Comparison of ENCODE assay signal across 1 cellular context in genomic region chr3:133661454-133662255, GRCh38.
A peak's percentile ranks its signal among the peaks of the same experiment; 100 is the strongest.
TF ChIP-seq lines count a peak whose summit lies in the region.

Gene TOPBP1, minus strand, starts transcription at chr3:133661941. Its CDS starts 814 bp downstream, at chr3:133661127.

TF ChIP-seq in HepG2, 621 proteins besides CTCF, POLR2A, EP300 and RAD21 (continued from another document and continues in another):
- TF ChIP-seq ARID5B (CRISPR knock-in tag; IDR thresholded peaks at IDR 0.05) (peak; percentile 33), RFXANK (CRISPR knock-in tag; IDR thresholded peaks at IDR 0.05) (0 out of 2 replicates have a peak, but pooled peaks have one; percentile 49), ZBTB25 (CRISPR knock-in tag; IDR thresholded peaks at IDR 0.05) (peak; percentile 65; the same call in 1 of the 2 replicates), ZNF761 (CRISPR knock-in tag; conservative IDR thresholded peaks at IDR 0.05) (0 out of 2 replicates have a peak, but pooled peaks have one; percentile 53), ZNF598 (CRISPR knock-in tag; IDR thresholded peaks at IDR 0.05; ENCODE audit: borderline replicate concordance) (peak; percentile 77; the same call in 1 of the 2 replicates), CREB1 (IDR thresholded peaks at IDR 0.05) (peak; percentile 77), CREB1 (CRISPR knock-in tag; IDR thresholded peaks at IDR 0.05) (peak; percentile 95), NFKB2 (CRISPR knock-in tag; IDR thresholded peaks at IDR 0.05; ENCODE audit: borderline replicate concordance) (peak; percentile 58; the same call in 1 of the 2 replicates), ZGPAT (CRISPR knock-in tag; IDR thresholded peaks at IDR 0.05) (peak; percentile 77), HOXA5 (CRISPR knock-in tag; IDR thresholded peaks at IDR 0.05) (no peak; the same call in 1 of the 2 replicates), SRF (IDR thresholded peaks at IDR 0.05; ENCODE audit: low read depth, low read length) (peak; percentile 83), ZFP36L2 (CRISPR knock-in tag; IDR thresholded peaks at IDR 0.05) (peak; percentile 5; the same call in 1 of the 2 replicates), ELF3 (CRISPR knock-in tag; IDR thresholded peaks at IDR 0.05) (peak; percentile 95), ARHGAP35 (CRISPR knock-in tag; IDR thresholded peaks at IDR 0.05; ENCODE audit: borderline replicate concordance) (peak; percentile 27; the same call in 1 of the 2 replicates), ETS1 (CRISPR knock-in tag; IDR thresholded peaks at IDR 0.05) (no peak), POGK (CRISPR knock-in tag; conservative IDR thresholded peaks at IDR 0.05) (peak; percentile 61; the same call in 1 of the 2 replicates), TERF1 (CRISPR knock-in tag; IDR thresholded peaks at IDR 0.05) (no peak), MXD4 (CRISPR knock-in tag; IDR thresholded peaks at IDR 0.05) (peak; percentile 82), ZBTB20 (CRISPR knock-in tag; IDR thresholded peaks at IDR 0.05; ENCODE audit: borderline replicate concordance, low read depth) (0 out of 2 replicates have a peak, but pooled peaks have one; percentile 23), ZNF792 (CRISPR knock-in tag; IDR thresholded peaks at IDR 0.05) (no peak), ZNF337 (CRISPR knock-in tag; IDR thresholded peaks at IDR 0.05; ENCODE audit: borderline replicate concordance, low read depth) (no peak), ZNF580 (CRISPR knock-in tag; IDR thresholded peaks at IDR 0.05; ENCODE audit: borderline replicate concordance, low read depth) (peak; percentile 58; the same call in 1 of the 2 replicates), ZNF274 (CRISPR knock-in tag; IDR thresholded peaks at IDR 0.05) (peak; percentile 79; the same call in 1 of the 2 replicates), ZNF468 (CRISPR knock-in tag; IDR thresholded peaks at IDR 0.05) (no peak), ZNF546 (CRISPR knock-in tag; conservative IDR thresholded peaks at IDR 0.05) (0 out of 2 replicates have a peak, but pooled peaks have one; percentile 54), RFX1 (IDR thresholded peaks at IDR 0.05) (no peak), HOXD1 (CRISPR knock-in tag; IDR thresholded peaks at IDR 0.05) (no peak), NFYC (CRISPR knock-in tag; IDR thresholded peaks at IDR 0.05) (0 out of 2 replicates have a peak, but pooled peaks have one; percentile 28), STAG1 (CRISPR knock-in tag; IDR thresholded peaks at IDR 0.05) (0 out of 2 replicates have a peak, but pooled peaks have one; percentile 2), SPEN (CRISPR knock-in tag; IDR thresholded peaks at IDR 0.05; ENCODE audit: low read depth) (peak; percentile 59), NFKBIZ (CRISPR knock-in tag; IDR thresholded peaks at IDR 0.05) (no peak), ATF5 (CRISPR knock-in tag; IDR thresholded peaks at IDR 0.05; ENCODE audit: low read depth) (no peak), HMGXB4 (CRISPR knock-in tag; IDR thresholded peaks at IDR 0.05; ENCODE audit: borderline replicate concordance in 1 of 2, low read depth in 1 of 2) (peak; percentile 33 to 44; a peak in 3 of 4 replicates), ZNF569 (CRISPR knock-in tag; IDR thresholded peaks at IDR 0.05; ENCODE audit: borderline replicate concordance) (0 out of 2 replicates have a peak, but pooled peaks have one; percentile 75), NFYB (CRISPR knock-in tag; IDR thresholded peaks at IDR 0.05) (peak; percentile 47; the same call in 1 of the 2 replicates), ZNF879 (CRISPR knock-in tag; IDR thresholded peaks at IDR 0.05) (no peak), BORCS8-MEF2B (CRISPR knock-in tag; IDR thresholded peaks at IDR 0.05) (peak; percentile 88), GABPA (IDR thresholded peaks at IDR 0.05; ENCODE audit: low read depth, low read length) (peak; percentile 90), GABPA (CRISPR knock-in tag; IDR thresholded peaks at IDR 0.05; ENCODE audit: low read depth) (peak; percentile 95), CAMTA2 (CRISPR knock-in tag; IDR thresholded peaks at IDR 0.05; ENCODE audit: borderline replicate concordance) (no peak), KAT8 (CRISPR knock-in tag; IDR thresholded peaks at IDR 0.05) (peak; percentile 93), ZNF737 (CRISPR knock-in tag; IDR thresholded peaks at IDR 0.05; ENCODE audit: borderline replicate concordance) (no peak), ATF7-NPFF (CRISPR knock-in tag; IDR thresholded peaks at IDR 0.05; ENCODE audit: low read depth) (peak; percentile 48; the same call in 1 of the 2 replicates), KLF16 (CRISPR knock-in tag; IDR thresholded peaks at IDR 0.05) (no peak; a peak in 1 of 4 replicates), IRX3 (CRISPR knock-in tag; IDR thresholded peaks at IDR 0.05; ENCODE audit: borderline replicate concordance, low read depth) (peak; percentile 83; the same call in 1 of the 2 replicates), STAT5B (CRISPR knock-in tag; IDR thresholded peaks at IDR 0.05) (no peak), ZNF570 (CRISPR knock-in tag; IDR thresholded peaks at IDR 0.05; ENCODE audit: borderline replicate concordance) (no peak), ZNF251 (CRISPR knock-in tag; IDR thresholded peaks at IDR 0.05) (no peak), ZNF501 (CRISPR knock-in tag; IDR thresholded peaks at IDR 0.05) (no peak), MTF2 (CRISPR knock-in tag; IDR thresholded peaks at IDR 0.05; ENCODE audit: borderline replicate concordance) (0 out of 2 replicates have a peak, but pooled peaks have one; percentile 25), ZNF124 (CRISPR knock-in tag; IDR thresholded peaks at IDR 0.05) (no peak), GATA4 (IDR thresholded peaks at IDR 0.05; ENCODE audit: borderline replicate concordance, low read depth) (no peak), ARNT2 (CRISPR knock-in tag; IDR thresholded peaks at IDR 0.05; ENCODE audit: low read depth) (peak; percentile 40; the same call in 1 of the 2 replicates), ZNF704 (CRISPR knock-in tag; IDR thresholded peaks at IDR 0.05; ENCODE audit: borderline replicate concordance) (0 out of 2 replicates have a peak, but pooled peaks have one; percentile 32), PHF8 (CRISPR knock-in tag; IDR thresholded peaks at IDR 0.05) (peak; percentile 70), ZNF30 (CRISPR knock-in tag; IDR thresholded peaks at IDR 0.05) (peak; percentile 19; the same call in 1 of the 2 replicates)
